In genomic region chr7:99918959-99919813, GRCh38 we compare ENCODE assay signal across 1 cellular context.
A peak's percentile ranks its signal among the peaks of the same experiment; 100 is the strongest.
TF ChIP-seq lines count a peak whose summit lies in the region.

TSS of gene TRIM4 (minus strand) at chr7:99919530. CDS start at chr7:99919401, 129 bp downstream.

TF ChIP-seq in K562, 482 proteins besides CTCF, POLR2A, EP300 and RAD21 (continued from another document and continues in another):
- TF ChIP-seq, protein P1, sequence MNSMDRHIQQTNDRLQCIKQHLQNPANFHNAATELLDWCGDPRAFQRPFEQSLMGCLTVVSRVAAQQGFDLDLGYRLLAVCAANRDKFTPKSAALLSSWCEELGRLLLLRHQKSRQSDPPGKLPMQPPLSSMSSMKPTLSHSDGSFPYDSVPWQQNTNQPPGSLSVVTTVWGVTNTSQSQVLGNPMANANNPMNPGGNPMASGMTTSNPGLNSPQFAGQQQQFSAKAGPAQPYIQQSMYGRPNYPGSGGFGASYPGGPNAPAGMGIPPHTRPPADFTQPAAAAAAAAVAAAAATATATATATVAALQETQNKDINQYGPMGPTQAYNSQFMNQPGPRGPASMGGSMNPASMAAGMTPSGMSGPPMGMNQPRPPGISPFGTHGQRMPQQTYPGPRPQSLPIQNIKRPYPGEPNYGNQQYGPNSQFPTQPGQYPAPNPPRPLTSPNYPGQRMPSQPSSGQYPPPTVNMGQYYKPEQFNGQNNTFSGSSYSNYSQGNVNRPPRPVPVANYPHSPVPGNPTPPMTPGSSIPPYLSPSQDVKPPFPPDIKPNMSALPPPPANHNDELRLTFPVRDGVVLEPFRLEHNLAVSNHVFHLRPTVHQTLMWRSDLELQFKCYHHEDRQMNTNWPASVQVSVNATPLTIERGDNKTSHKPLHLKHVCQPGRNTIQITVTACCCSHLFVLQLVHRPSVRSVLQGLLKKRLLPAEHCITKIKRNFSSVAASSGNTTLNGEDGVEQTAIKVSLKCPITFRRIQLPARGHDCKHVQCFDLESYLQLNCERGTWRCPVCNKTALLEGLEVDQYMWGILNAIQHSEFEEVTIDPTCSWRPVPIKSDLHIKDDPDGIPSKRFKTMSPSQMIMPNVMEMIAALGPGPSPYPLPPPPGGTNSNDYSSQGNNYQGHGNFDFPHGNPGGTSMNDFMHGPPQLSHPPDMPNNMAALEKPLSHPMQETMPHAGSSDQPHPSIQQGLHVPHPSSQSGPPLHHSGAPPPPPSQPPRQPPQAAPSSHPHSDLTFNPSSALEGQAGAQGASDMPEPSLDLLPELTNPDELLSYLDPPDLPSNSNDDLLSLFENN (IDR thresholded peaks at IDR 0.05; ENCODE audit: low read depth in 2 of 2, low read length in 2 of 2) = no peak
- TF ChIP-seq ZFP30 (CRISPR knock-in tag; IDR thresholded peaks at IDR 0.05; ENCODE audit: borderline replicate concordance) = no peak
- TF ChIP-seq ZKSCAN8 (CRISPR knock-in tag; IDR thresholded peaks at IDR 0.05) = no peak; the same call in 1 of the 2 replicates
- no peak for TF ChIP-seq ZBED1 (IDR thresholded peaks at IDR 0.05)
- no peak for TF ChIP-seq FOXJ3 (CRISPR knock-in tag; IDR thresholded peaks at IDR 0.05)
- TF ChIP-seq EP400 (IDR thresholded peaks at IDR 0.05) = peak; percentile 88
- TF ChIP-seq SMARCC2 (IDR thresholded peaks at IDR 0.05; ENCODE audit: low read depth) = no peak
- TF ChIP-seq, protein P2, sequence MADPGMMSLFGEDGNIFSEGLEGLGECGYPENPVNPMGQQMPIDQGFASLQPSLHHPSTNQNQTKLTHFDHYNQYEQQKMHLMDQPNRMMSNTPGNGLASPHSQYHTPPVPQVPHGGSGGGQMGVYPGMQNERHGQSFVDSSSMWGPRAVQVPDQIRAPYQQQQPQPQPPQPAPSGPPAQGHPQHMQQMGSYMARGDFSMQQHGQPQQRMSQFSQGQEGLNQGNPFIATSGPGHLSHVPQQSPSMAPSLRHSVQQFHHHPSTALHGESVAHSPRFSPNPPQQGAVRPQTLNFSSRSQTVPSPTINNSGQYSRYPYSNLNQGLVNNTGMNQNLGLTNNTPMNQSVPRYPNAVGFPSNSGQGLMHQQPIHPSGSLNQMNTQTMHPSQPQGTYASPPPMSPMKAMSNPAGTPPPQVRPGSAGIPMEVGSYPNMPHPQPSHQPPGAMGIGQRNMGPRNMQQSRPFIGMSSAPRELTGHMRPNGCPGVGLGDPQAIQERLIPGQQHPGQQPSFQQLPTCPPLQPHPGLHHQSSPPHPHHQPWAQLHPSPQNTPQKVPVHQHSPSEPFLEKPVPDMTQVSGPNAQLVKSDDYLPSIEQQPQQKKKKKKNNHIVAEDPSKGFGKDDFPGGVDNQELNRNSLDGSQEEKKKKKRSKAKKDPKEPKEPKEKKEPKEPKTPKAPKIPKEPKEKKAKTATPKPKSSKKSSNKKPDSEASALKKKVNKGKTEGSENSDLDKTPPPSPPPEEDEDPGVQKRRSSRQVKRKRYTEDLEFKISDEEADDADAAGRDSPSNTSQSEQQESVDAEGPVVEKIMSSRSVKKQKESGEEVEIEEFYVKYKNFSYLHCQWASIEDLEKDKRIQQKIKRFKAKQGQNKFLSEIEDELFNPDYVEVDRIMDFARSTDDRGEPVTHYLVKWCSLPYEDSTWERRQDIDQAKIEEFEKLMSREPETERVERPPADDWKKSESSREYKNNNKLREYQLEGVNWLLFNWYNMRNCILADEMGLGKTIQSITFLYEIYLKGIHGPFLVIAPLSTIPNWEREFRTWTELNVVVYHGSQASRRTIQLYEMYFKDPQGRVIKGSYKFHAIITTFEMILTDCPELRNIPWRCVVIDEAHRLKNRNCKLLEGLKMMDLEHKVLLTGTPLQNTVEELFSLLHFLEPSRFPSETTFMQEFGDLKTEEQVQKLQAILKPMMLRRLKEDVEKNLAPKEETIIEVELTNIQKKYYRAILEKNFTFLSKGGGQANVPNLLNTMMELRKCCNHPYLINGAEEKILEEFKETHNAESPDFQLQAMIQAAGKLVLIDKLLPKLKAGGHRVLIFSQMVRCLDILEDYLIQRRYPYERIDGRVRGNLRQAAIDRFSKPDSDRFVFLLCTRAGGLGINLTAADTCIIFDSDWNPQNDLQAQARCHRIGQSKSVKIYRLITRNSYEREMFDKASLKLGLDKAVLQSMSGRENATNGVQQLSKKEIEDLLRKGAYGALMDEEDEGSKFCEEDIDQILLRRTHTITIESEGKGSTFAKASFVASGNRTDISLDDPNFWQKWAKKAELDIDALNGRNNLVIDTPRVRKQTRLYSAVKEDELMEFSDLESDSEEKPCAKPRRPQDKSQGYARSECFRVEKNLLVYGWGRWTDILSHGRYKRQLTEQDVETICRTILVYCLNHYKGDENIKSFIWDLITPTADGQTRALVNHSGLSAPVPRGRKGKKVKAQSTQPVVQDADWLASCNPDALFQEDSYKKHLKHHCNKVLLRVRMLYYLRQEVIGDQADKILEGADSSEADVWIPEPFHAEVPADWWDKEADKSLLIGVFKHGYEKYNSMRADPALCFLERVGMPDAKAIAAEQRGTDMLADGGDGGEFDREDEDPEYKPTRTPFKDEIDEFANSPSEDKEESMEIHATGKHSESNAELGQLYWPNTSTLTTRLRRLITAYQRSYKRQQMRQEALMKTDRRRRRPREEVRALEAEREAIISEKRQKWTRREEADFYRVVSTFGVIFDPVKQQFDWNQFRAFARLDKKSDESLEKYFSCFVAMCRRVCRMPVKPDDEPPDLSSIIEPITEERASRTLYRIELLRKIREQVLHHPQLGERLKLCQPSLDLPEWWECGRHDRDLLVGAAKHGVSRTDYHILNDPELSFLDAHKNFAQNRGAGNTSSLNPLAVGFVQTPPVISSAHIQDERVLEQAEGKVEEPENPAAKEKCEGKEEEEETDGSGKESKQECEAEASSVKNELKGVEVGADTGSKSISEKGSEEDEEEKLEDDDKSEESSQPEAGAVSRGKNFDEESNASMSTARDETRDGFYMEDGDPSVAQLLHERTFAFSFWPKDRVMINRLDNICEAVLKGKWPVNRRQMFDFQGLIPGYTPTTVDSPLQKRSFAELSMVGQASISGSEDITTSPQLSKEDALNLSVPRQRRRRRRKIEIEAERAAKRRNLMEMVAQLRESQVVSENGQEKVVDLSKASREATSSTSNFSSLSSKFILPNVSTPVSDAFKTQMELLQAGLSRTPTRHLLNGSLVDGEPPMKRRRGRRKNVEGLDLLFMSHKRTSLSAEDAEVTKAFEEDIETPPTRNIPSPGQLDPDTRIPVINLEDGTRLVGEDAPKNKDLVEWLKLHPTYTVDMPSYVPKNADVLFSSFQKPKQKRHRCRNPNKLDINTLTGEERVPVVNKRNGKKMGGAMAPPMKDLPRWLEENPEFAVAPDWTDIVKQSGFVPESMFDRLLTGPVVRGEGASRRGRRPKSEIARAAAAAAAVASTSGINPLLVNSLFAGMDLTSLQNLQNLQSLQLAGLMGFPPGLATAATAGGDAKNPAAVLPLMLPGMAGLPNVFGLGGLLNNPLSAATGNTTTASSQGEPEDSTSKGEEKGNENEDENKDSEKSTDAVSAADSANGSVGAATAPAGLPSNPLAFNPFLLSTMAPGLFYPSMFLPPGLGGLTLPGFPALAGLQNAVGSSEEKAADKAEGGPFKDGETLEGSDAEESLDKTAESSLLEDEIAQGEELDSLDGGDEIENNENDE (IDR thresholded peaks at IDR 0.05; ENCODE audit: low read depth, low read length) = no peak
- TF ChIP-seq MEF2A (IDR thresholded peaks at IDR 0.05; ENCODE audit: control insufficient read depth, low read depth, low read length) = no peak
- TF ChIP-seq ZSCAN32 (CRISPR knock-in tag; IDR thresholded peaks at IDR 0.05) = no peak
- no peak for TF ChIP-seq ZNF561 (CRISPR knock-in tag; conservative IDR thresholded peaks at IDR 0.05)
- peak; percentile 73; the same call in 1 of the 2 replicates for TF ChIP-seq TFAP4 (CRISPR knock-in tag; IDR thresholded peaks at IDR 0.05; ENCODE audit: borderline replicate concordance)
- TF ChIP-seq, protein P3, sequence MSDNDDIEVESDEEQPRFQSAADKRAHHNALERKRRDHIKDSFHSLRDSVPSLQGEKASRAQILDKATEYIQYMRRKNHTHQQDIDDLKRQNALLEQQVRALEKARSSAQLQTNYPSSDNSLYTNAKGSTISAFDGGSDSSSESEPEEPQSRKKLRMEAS (CRISPR knock-in tag; IDR thresholded peaks at IDR 0.05) = peak; percentile 54; the same call in 1 of the 2 replicates
- TF ChIP-seq ETV6 (IDR thresholded peaks at IDR 0.05; ENCODE audit: borderline replicate concordance in 1 of 2, low read depth in 2 of 2, low read length in 1 of 2) = no peak
- no peak for TF ChIP-seq ETV6 (CRISPR knock-in tag; IDR thresholded peaks at IDR 0.05; ENCODE audit: borderline replicate concordance)
- TF ChIP-seq, protein P4, sequence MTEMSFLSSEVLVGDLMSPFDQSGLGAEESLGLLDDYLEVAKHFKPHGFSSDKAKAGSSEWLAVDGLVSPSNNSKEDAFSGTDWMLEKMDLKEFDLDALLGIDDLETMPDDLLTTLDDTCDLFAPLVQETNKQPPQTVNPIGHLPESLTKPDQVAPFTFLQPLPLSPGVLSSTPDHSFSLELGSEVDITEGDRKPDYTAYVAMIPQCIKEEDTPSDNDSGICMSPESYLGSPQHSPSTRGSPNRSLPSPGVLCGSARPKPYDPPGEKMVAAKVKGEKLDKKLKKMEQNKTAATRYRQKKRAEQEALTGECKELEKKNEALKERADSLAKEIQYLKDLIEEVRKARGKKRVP (CRISPR knock-in tag; IDR thresholded peaks at IDR 0.05) = no peak
- TF ChIP-seq EHMT2 (IDR thresholded peaks at IDR 0.05) = peak; percentile 81; the same call in 1 of the 2 replicates
- no peak for TF ChIP-seq ZNF316 (IDR thresholded peaks at IDR 0.05)
- TF ChIP-seq MAFG (tag; conservative IDR thresholded peaks at IDR 0.05) = no peak
- no peak for TF ChIP-seq KLF6 (CRISPR knock-in tag; IDR thresholded peaks at IDR 0.05; ENCODE audit: borderline replicate concordance)
- TF ChIP-seq MEF2D (tag; conservative IDR thresholded peaks at IDR 0.05; ENCODE audit: low read depth) = no peak
- TF ChIP-seq ARHGAP35 (IDR thresholded peaks at IDR 0.05; ENCODE audit: partially characterized antibody) = no peak
- TF ChIP-seq CREBBP (IDR thresholded peaks at IDR 0.05; ENCODE audit: low read depth, low read length) = no peak
- no peak for TF ChIP-seq TFAM (CRISPR knock-in tag; conservative IDR thresholded peaks at IDR 0.05)
- no peak for TF ChIP-seq CTCFL (IDR thresholded peaks at IDR 0.05; ENCODE audit: borderline replicate concordance, insufficient read depth, low read depth, low read length, poor library complexity, severe bottlenecking)
- no peak for TF ChIP-seq MCM5 (IDR thresholded peaks at IDR 0.05; ENCODE audit: low read depth)
- TF ChIP-seq FOSL1 (tag; conservative IDR thresholded peaks at IDR 0.05) = peak; percentile 52
- TF ChIP-seq MAFF (IDR thresholded peaks at IDR 0.05; ENCODE audit: low read length) = no peak
- 0 out of 2 replicates have a peak, but pooled peaks have one; percentile 51 for TF ChIP-seq RERE (CRISPR knock-in tag; IDR thresholded peaks at IDR 0.05; ENCODE audit: borderline replicate concordance)
- peak; percentile 39 for TF ChIP-seq HNRNPL (IDR thresholded peaks at IDR 0.05; ENCODE audit: low read depth, low read length)
